In the genomic region with DNA sequence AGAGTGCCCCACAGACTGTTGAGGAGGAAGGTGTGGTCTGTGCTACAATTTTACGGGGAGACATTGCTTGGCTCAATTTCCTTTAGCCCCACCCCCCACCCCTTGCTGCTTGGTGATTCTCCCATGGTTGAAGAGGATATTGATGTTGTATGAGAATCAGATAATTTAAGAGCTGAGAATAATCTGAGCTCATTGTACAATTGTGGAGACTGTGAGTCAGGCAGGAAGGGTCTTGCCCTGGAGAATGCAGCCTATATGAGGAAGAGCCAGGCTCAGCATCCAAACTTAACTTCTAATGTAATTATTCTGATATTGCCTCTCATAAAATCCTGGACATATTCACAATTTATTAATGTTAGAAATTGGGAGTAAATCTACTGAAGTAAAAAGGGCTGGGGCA, we compare ENCODE assay signal across 8 cellular contexts. TPM values are rescaled to one million over a fixed set of nuclear protein-coding genes. Genes with fewer than 3 reads are reported as not detected.
"Had no signal": no experiment of that assay in that cellular context is flagged by ENCODE, and none has a peak within 500 bp of the region (broad histone marks: within the 10 kb centered on the region; RNA-seq: fewer than 3 reads in every experiment).

No MANE protein-coding gene starts in this region.

- H3K4me3 Mint-ChIP-seq: IgD-negative memory B cell had no signal

- FAIRE-seq: HepG2, HTR-8/SVneo, K562 had no signal

- H3K27ac Mint-ChIP-seq: IgD-negative memory B cell had no signal

- ATAC-seq: HepG2, K562 had no signal

- H3K4me3 ChIP-seq: K562 had no signal

- H3K4me1 Mint-ChIP-seq: IgD-negative memory B cell had no signal

- DNase-seq: IMR-90, KBM-7 had no signal

- H3K27ac ChIP-seq: HL-60 had no signal

RNA-seq across cellular contexts. Expression of a gene that starts 26.1 kb away (rescaled TPM):
- total RNA-seq: HepG2, HT-29, K562 had no signal
- polyA plus RNA-seq: HepG2, IgD-negative memory B cell, K562 had no signal

RNA-seq across cellular contexts. Expression of a gene that starts 52.7 kb away (rescaled TPM):
- total RNA-seq: HT-29 had no signal
